8 cellular contexts compared by ENCODE assay signal in genomic region chr5:142110046-142110531, GRCh38. TPM values are rescaled to one million over a fixed set of nuclear protein-coding genes. Genes with fewer than 3 reads are reported as not detected.
DNase-seq lines count a peak whose midpoint lies in the region; ATAC-seq lines count a peak whose summit lies in the region.

No MANE protein-coding gene starts in this region.

- peak overlapping the region; percentile 93 to 99 for H3K27ac Mint-ChIP-seq in activated naive CD4-positive, alpha-beta T cell treated with anti-CD3 and anti-CD28 coated beads, Interleukin-2, amount 50 U/mL, for 72 hours

- no peak overlapping the region for H3K27ac ChIP-seq in right cardiac atrium (ENCODE audit: low read length)

- H3K4me3 ChIP-seq in right cardiac atrium (ENCODE audit: low read length): peak overlapping the region; percentile 82

- peak; percentile 20 to 35 for ATAC-seq in activated naive CD4-positive, alpha-beta T cell treated with anti-CD3 and anti-CD28 coated beads, Interleukin-2, amount 50 U/mL, for 72 hours
- no peak for ATAC-seq in right cardiac atrium
- ATAC-seq in sciatic nerve: peak; percentile 25
- no peak for ATAC-seq in GM19395 (IDR thresholded peaks at IDR 0.05; ENCODE audit: unreplicated experiment)

- H3K36me3 Mint-ChIP-seq in activated naive CD4-positive, alpha-beta T cell treated with anti-CD3 and anti-CD28 coated beads, Interleukin-2, amount 50 U/mL, for 72 hours: peaks cover 17 to 46% of the 10 kb centered on the region in 2 donors

- peaks cover 0 to 4% of the 10 kb centered on the region in 2 donors for H3K9me3 Mint-ChIP-seq in activated naive CD4-positive, alpha-beta T cell treated with anti-CD3 and anti-CD28 coated beads, Interleukin-2, amount 50 U/mL, for 72 hours

- no peaks in the 10 kb centered on the region for H3K4me1 ChIP-seq in right cardiac atrium (ENCODE audit: control insufficient read depth, insufficient read depth, low read length)

- no peaks in the 10 kb centered on the region for H3K27me3 ChIP-seq in right cardiac atrium (ENCODE audit: control insufficient read depth, insufficient read depth)

- H3K9me3 ChIP-seq in right cardiac atrium (ENCODE audit: control insufficient read depth, low read length): no peaks in the 10 kb centered on the region

- intact Hi-C loops in right cardiac atrium (cut with DNase I): no loop called here
- intact Hi-C loops in sciatic nerve (cut with DNase I): no loop called here

- DNase-seq in NCI-H2171 treated with DMSO at 0.1 percent for 48 hours (lab: John Stamatoyannopoulos, UW): peak; percentile 38
- DNase-seq in NCI-H2171 (lab: John Stamatoyannopoulos, UW): no peak
- peak; percentile 57 for DNase-seq in LHCN-M2 (ENCODE audit: low read depth)
- no peak for DNase-seq in activated naive CD4-positive, alpha-beta T cell treated with anti-CD3 and anti-CD28 coated beads, Interleukin-2, amount 50 U/mL, for 72 hours (ENCODE audit: low spot score in 2 of 2)
- DNase-seq in right cardiac atrium: peak in 1 of 3 donors; percentile 66
- DNase-seq in sciatic nerve (ENCODE audit: low spot score): no peak
- no peak for DNase-seq in activated CD8-positive, alpha-beta memory T cell treated with anti-CD3 and anti-CD28 coated beads for 24 hours

- 3% methylated on average over 9 of the region's 9 CpGs for WGBS in right cardiac atrium

RNA-seq across cellular contexts. Expression of gene NDFIP1, which starts 1.5 kb away (rescaled TPM):
- total RNA-seq in LHCN-M2 (2014; rRNA removed) (37.0 and 43.5 TPM in 2 replicates), right cardiac atrium (10 to 100 TPM; 67.9 to 74.5 (median 68.3) TPM), sciatic nerve (86.5 TPM)
- 27.4 TPM for polyA plus RNA-seq in LHCN-M2 (2012)
- total RNA-seq in activated naive CD4-positive, alpha-beta T cell treated with anti-CD3 and anti-CD28 coated beads, Interleukin-2, amount 50 U/mL, for 72 hours: 10 to 100 TPM; 70.5 to 92.3 TPM
- 51.6 TPM for polyA plus RNA-seq in right cardiac atrium

Comparison
In these comparisons a context has a peak if more than half of its experiments do, and no peak if none do; other contexts are left out.
1. DNase-seq: peak in NCI-H2171 treated with DMSO at 0.1 percent for 48 hours (single experiment) and LHCN-M2 (single experiment); none in NCI-H2171 (single experiment), activated naive CD4-positive, alpha-beta T cell treated with anti-CD3 and anti-CD28 coated beads, Interleukin-2, amount 50 U/mL, for 72 hours (0 of 2), sciatic nerve (single experiment) and activated CD8-positive, alpha-beta memory T cell treated with anti-CD3 and anti-CD28 coated beads for 24 hours (single experiment).
2. ATAC-seq: peak in activated naive CD4-positive, alpha-beta T cell treated with anti-CD3 and anti-CD28 coated beads, Interleukin-2, amount 50 U/mL, for 72 hours (2 of 2) and sciatic nerve (single experiment); none in right cardiac atrium (0 of 2) and GM19395 (single experiment).